Comparison of ENCODE assay signal across 31 cellular contexts in genomic region chr14:96633096-96633495, GRCh38.
"Had no signal": no experiment of that assay in that cellular context is flagged by ENCODE, and none has a peak within 500 bp of the region (broad histone marks: within the 10 kb centered on the region; RNA-seq: fewer than 3 reads in every experiment).

No MANE protein-coding gene starts in this region.

- H3K4me3 Mint-ChIP-seq: natural killer cell; nephron; neural progenitor cell; stimulated activated memory B cell treated with anti-CD40 and anti-IgM and Interleukin-4, amounts not matched to agents 10 μg/mL and 1 μg/mL and 100 μg/mL, for 72 hours; stimulated activated naive CD8-positive, alpha-beta T cell treated with anti-CD3 and anti-CD28 coated beads, Interleukin-15, amount 100 ng/mL, for 72 hours; type B pancreatic cell had no signal

- H3K4me1 ChIP-seq: neural progenitor cell, parathyroid adenoma, psoas muscle, spleen, suprapubic skin, testis, tibial artery, transverse colon, upper lobe of right lung, uterus had no signal

- H3K9me3 ChIP-seq: ovary, psoas muscle, suprapubic skin, testis, transverse colon, upper lobe of right lung, uterus had no signal

- ATAC-seq: natural killer cell; psoas muscle; right cardiac atrium; sciatic nerve; stimulated activated memory B cell treated with anti-CD40 and anti-IgM and Interleukin-4, amounts not matched to agents 10 μg/mL and 1 μg/mL and 100 μg/mL, for 72 hours; stimulated activated naive CD8-positive, alpha-beta T cell treated with anti-CD3 and anti-CD28 coated beads, Interleukin-15, amount 100 ng/mL, for 72 hours; stimulated activated naive CD8-positive, alpha-beta T cell treated with anti-CD3 and anti-CD28 coated beads, Interleukin-15, Interleukin-2, amounts not matched to agents 100 U/mL and 50 U/mL, for 24 hours; upper lobe of right lung had no signal

- H3K36me3 Mint-ChIP-seq: natural killer cell; neural progenitor cell; stimulated activated memory B cell treated with anti-CD40 and anti-IgM and Interleukin-4, amounts not matched to agents 10 μg/mL and 1 μg/mL and 100 μg/mL, for 72 hours; type B pancreatic cell had no signal

- DNase-seq: natural killer cell; occipital lobe; ovary; posterior cingulate gyrus; psoas muscle; right cardiac atrium; spleen; stimulated activated CD4-positive, alpha-beta T cell treated with anti-CD3 and anti-CD28 coated beads, Interleukin-12 subunit alpha, Interleukin-12 subunit beta, amount 100 ng/mL, for 4 hours; stimulated activated CD4-positive, alpha-beta T cell treated with anti-CD3 and anti-CD28 coated beads, Interleukin-1b, Interleukin-23, amount 100 ng/mL, for 48 hours; stimulated activated CD4-positive, alpha-beta T cell treated with anti-CD3 and anti-CD28 coated beads, Interleukin-4, amount 100 ng/mL, for 1 hour; stimulated activated CD4-positive, alpha-beta T cell treated with anti-CD3 and anti-CD28 coated beads, Interleukin-4, amount 100 ng/mL, for 4 hours; stimulated activated CD8-positive, alpha-beta memory T cell treated with anti-CD3 and anti-CD28 coated beads, Interleukin-4, amount 100 ng/mL, for 48 hours; stimulated activated naive CD4-positive, alpha-beta T cell; stimulated activated naive CD8-positive, alpha-beta T cell treated with anti-CD3 and anti-CD28 coated beads, Interleukin-15, amount 100 ng/mL, for 72 hours; stimulated activated naive CD8-positive, alpha-beta T cell treated with anti-CD3 and anti-CD28 coated beads, Interleukin-15, Interleukin-2, amounts not matched to agents 100 U/mL and 50 U/mL, for 24 hours; substantia nigra; testis; tibial artery; transverse colon; upper lobe of right lung; uterus had no signal

- H3K4me3 ChIP-seq: neural progenitor cell, ovary, psoas muscle, skin epidermis, smooth muscle cell, spleen, suprapubic skin, testis, tibial artery, transverse colon, upper lobe of right lung, uterus had no signal

- H3K27me3 Mint-ChIP-seq: stimulated activated memory B cell treated with anti-CD40 and anti-IgM and Interleukin-4, amounts not matched to agents 10 μg/mL and 1 μg/mL and 100 μg/mL, for 72 hours; stimulated activated naive CD8-positive, alpha-beta T cell treated with anti-CD3 and anti-CD28 coated beads, Interleukin-15, amount 100 ng/mL, for 72 hours had no signal

- H3K9me3 Mint-ChIP-seq: natural killer cell; nephron; stimulated activated memory B cell treated with anti-CD40 and anti-IgM and Interleukin-4, amounts not matched to agents 10 μg/mL and 1 μg/mL and 100 μg/mL, for 72 hours; stimulated activated naive CD8-positive, alpha-beta T cell treated with anti-CD3 and anti-CD28 coated beads, Interleukin-15, amount 100 ng/mL, for 72 hours; type B pancreatic cell had no signal

- H3K27ac Mint-ChIP-seq: natural killer cell; nephron; neural progenitor cell; progenitor cell of endocrine pancreas; stimulated activated memory B cell treated with anti-CD40 and anti-IgM and Interleukin-4, amounts not matched to agents 10 μg/mL and 1 μg/mL and 100 μg/mL, for 72 hours; stimulated activated naive CD8-positive, alpha-beta T cell treated with anti-CD3 and anti-CD28 coated beads, Interleukin-15, amount 100 ng/mL, for 72 hours; type B pancreatic cell had no signal

- H3K4me1 Mint-ChIP-seq: nephron; stimulated activated memory B cell treated with anti-CD40 and anti-IgM and Interleukin-4, amounts not matched to agents 10 μg/mL and 1 μg/mL and 100 μg/mL, for 72 hours; stimulated activated naive CD8-positive, alpha-beta T cell treated with anti-CD3 and anti-CD28 coated beads, Interleukin-15, amount 100 ng/mL, for 72 hours had no signal

- H3K27ac ChIP-seq: neural progenitor cell, ovary, parathyroid adenoma, psoas muscle, skin epidermis, spleen, suprapubic skin, testis, tibial artery, transverse colon, upper lobe of right lung, uterus had no signal

- H3K36me3 ChIP-seq: neural progenitor cell, ovary, spleen, suprapubic skin, tibial artery, transverse colon, upper lobe of right lung, uterus had no signal
